18 cellular contexts compared by ENCODE assay signal in the genomic region with DNA sequence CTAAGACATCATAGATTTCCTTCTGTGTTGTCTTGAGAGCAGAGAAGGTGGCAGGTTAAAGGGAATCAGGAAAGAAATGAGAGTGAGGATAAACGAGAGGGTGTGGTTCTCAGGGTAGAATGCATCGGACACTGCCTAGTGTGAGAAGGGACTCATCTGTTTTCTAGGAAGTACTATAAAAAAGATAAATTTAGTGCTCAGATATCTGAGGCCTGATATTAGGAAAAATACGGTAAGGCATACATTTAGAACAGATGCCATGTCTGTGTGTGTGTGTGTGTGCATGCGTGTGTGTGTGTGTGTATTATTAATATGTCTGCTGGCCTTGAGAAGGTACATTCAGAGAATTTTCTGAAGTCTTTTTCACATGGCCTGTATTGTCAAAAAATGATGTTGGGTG.
"Had no signal": no experiment of that assay in that cellular context is flagged by ENCODE, and none has a peak within 500 bp of the region (broad histone marks: within the 10 kb centered on the region; RNA-seq: fewer than 3 reads in every experiment).

No MANE protein-coding gene starts in this region.

- ATAC-seq: activated CD8-positive, alpha-beta memory T cell treated with anti-CD3 and anti-CD28 coated beads, Interleukin-2, amount 10 ng/mL, durations not matched to agents 7 days and 5 days; gastroesophageal sphincter; mucosa of descending colon; naive thymus-derived CD4-positive, alpha-beta T cell; stimulated activated naive CD8-positive, alpha-beta T cell treated with anti-CD3 and anti-CD28 coated beads, Interleukin-15, Interleukin-2, amounts not matched to agents 100 U/mL and 50 U/mL, for 24 hours had no signal

- H3K4me1 Mint-ChIP-seq: activated naive CD4-positive, alpha-beta T cell treated with anti-CD3 and anti-CD28 coated beads, Interleukin-2, amount 10 ng/mL, durations not matched to agents 7 days and 5 days had no signal

- H3K27ac ChIP-seq: colonic mucosa, gastroesophageal sphincter, right atrium auricular region, skin epidermis had no signal

- H3K36me3 ChIP-seq: colonic mucosa, gastroesophageal sphincter, right atrium auricular region had no signal

- FAIRE-seq: endometrium, islet of Langerhans had no signal

- H3K27ac Mint-ChIP-seq: activated CD4-positive, alpha-beta memory T cell treated with anti-CD3 and anti-CD28 coated beads for 36 hours; activated CD8-positive, alpha-beta memory T cell treated with anti-CD3 and anti-CD28 coated beads, Interleukin-2, amount 10 ng/mL, durations not matched to agents 7 days and 5 days; activated naive CD4-positive, alpha-beta T cell treated with anti-CD3 and anti-CD28 coated beads, Interleukin-2, amount 10 ng/mL, durations not matched to agents 7 days and 5 days; naive thymus-derived CD4-positive, alpha-beta T cell; progenitor cell of endocrine pancreas had no signal

- H3K36me3 Mint-ChIP-seq: activated naive CD4-positive, alpha-beta T cell treated with anti-CD3 and anti-CD28 coated beads, Interleukin-2, amount 10 ng/mL, durations not matched to agents 7 days and 5 days had no signal

- H3K9me3 ChIP-seq: colonic mucosa, gastroesophageal sphincter, mucosa of descending colon had no signal

- H3K4me3 ChIP-seq: colonic mucosa, gastroesophageal sphincter, mucosa of descending colon, right atrium auricular region, skin epidermis had no signal

- DNase-seq: activated CD4-positive, alpha-beta memory T cell treated with anti-CD3 and anti-CD28 coated beads for 36 hours; activated CD8-positive, alpha-beta memory T cell treated with anti-CD3 and anti-CD28 coated beads, Interleukin-2, amount 10 ng/mL, durations not matched to agents 7 days and 5 days; activated naive CD4-positive, alpha-beta T cell treated with anti-CD3 and anti-CD28 coated beads, Interleukin-2, amount 10 ng/mL, durations not matched to agents 7 days and 5 days; activated T-cell treated with anti-CD3 and anti-CD28 coated beads, Interleukin-2, amount 50 U/mL, for 1 hour; caudate nucleus; colonic mucosa; mucosa of descending colon; naive thymus-derived CD4-positive, alpha-beta T cell; nucleus accumbens; stimulated activated CD4-positive, alpha-beta T cell treated with anti-CD3 and anti-CD28 coated beads, Interleukin-4, amount 100 ng/mL, for 4 hours; stimulated activated naive CD8-positive, alpha-beta T cell treated with anti-CD3 and anti-CD28 coated beads, Interleukin-15, Interleukin-2, amounts not matched to agents 100 U/mL and 50 U/mL, for 24 hours; trophoblast cell had no signal

- H3K4me1 ChIP-seq: colonic mucosa had no signal

- H3K27me3 Mint-ChIP-seq: activated CD4-positive, alpha-beta memory T cell treated with anti-CD3 and anti-CD28 coated beads for 36 hours; activated CD8-positive, alpha-beta memory T cell treated with anti-CD3 and anti-CD28 coated beads, Interleukin-2, amount 10 ng/mL, durations not matched to agents 7 days and 5 days had no signal

- H3K27me3 ChIP-seq: colonic mucosa, gastroesophageal sphincter, right atrium auricular region had no signal

- H3K4me3 Mint-ChIP-seq: activated CD4-positive, alpha-beta memory T cell treated with anti-CD3 and anti-CD28 coated beads for 36 hours; activated CD8-positive, alpha-beta memory T cell treated with anti-CD3 and anti-CD28 coated beads, Interleukin-2, amount 10 ng/mL, durations not matched to agents 7 days and 5 days; activated naive CD4-positive, alpha-beta T cell treated with anti-CD3 and anti-CD28 coated beads, Interleukin-2, amount 10 ng/mL, durations not matched to agents 7 days and 5 days had no signal
